ENCODE assay signal across 1 cellular context in the genomic region with DNA sequence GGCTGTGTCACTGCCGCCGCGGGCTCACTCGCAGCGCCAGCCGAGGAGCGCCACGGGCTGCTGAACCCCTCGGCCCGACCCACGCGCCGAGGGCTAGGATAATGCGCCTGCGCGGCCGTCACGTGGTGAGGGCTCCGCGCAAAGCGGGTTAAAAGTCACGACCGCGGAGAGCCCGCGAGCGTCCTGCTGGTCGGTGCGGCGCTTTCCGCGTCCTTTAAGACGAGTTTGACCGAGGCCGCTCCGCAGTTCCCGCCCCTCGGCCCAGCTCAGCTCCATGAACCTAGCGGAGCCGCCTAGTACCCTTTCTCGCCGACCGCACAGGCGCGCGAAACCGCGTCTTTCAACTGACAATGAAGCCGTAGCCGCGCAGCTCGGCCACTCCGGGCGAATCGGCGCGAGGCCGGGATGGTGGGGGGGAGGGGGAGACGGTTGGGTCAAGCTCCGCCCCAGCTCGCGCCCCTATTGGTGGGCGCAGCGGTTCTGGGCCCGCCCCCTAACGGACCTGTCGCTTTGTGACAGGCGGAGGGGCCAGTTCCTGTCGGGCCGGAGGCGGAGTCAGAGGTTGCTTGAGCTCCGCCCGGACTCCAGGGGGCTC.
TF ChIP-seq lines count a peak whose summit lies in the region.

No MANE protein-coding gene starts in this region.

TF ChIP-seq in WTC11, 78 proteins besides CTCF, POLR2A, EP300 and RAD21 (continued from another document and continues in another):
- TF ChIP-seq, protein P1, sequence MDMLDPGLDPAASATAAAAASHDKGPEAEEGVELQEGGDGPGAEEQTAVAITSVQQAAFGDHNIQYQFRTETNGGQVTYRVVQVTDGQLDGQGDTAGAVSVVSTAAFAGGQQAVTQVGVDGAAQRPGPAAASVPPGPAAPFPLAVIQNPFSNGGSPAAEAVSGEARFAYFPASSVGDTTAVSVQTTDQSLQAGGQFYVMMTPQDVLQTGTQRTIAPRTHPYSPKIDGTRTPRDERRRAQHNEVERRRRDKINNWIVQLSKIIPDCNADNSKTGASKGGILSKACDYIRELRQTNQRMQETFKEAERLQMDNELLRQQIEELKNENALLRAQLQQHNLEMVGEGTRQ (CRISPR knock-in tag; IDR thresholded peaks at IDR 0.05): peak; percentile 94
- TF ChIP-seq NFATC4 (CRISPR knock-in tag; IDR thresholded peaks at IDR 0.05) (no peak), TCF7 (CRISPR knock-in tag; IDR thresholded peaks at IDR 0.05; ENCODE audit: low read depth) (no peak), ZNF671 (CRISPR knock-in tag; IDR thresholded peaks at IDR 0.05) (no peak), ETV6 (CRISPR knock-in tag; IDR thresholded peaks at IDR 0.05) (peak; percentile 70; the same call in 1 of the 2 replicates), NR2C2 (CRISPR knock-in tag; IDR thresholded peaks at IDR 0.05) (no peak), ZNF232 (CRISPR knock-in tag; IDR thresholded peaks at IDR 0.05) (no peak), ZNF121 (CRISPR knock-in tag; IDR thresholded peaks at IDR 0.05) (no peak), CBFB (CRISPR knock-in tag; IDR thresholded peaks at IDR 0.05; ENCODE audit: low read depth) (no peak), ZBTB21 (CRISPR knock-in tag; IDR thresholded peaks at IDR 0.05; ENCODE audit: borderline replicate concordance) (no peak), MYBL2 (CRISPR knock-in tag; IDR thresholded peaks at IDR 0.05) (peak; percentile 93), ZNF396 (CRISPR knock-in tag; IDR thresholded peaks at IDR 0.05; ENCODE audit: borderline replicate concordance) (no peak), NFYB (CRISPR knock-in tag; conservative IDR thresholded peaks at IDR 0.05; ENCODE audit: low read depth) (peak; percentile 72), TEAD1 (CRISPR knock-in tag; IDR thresholded peaks at IDR 0.05) (peak; percentile 67), ATF1 (CRISPR knock-in tag; IDR thresholded peaks at IDR 0.05) (no peak), NR3C1 (CRISPR knock-in tag; conservative IDR thresholded peaks at IDR 0.05; ENCODE audit: low read depth) (no peak), NR1H2 (CRISPR knock-in tag; IDR thresholded peaks at IDR 0.05) (no peak)
- TF ChIP-seq, protein P2, sequence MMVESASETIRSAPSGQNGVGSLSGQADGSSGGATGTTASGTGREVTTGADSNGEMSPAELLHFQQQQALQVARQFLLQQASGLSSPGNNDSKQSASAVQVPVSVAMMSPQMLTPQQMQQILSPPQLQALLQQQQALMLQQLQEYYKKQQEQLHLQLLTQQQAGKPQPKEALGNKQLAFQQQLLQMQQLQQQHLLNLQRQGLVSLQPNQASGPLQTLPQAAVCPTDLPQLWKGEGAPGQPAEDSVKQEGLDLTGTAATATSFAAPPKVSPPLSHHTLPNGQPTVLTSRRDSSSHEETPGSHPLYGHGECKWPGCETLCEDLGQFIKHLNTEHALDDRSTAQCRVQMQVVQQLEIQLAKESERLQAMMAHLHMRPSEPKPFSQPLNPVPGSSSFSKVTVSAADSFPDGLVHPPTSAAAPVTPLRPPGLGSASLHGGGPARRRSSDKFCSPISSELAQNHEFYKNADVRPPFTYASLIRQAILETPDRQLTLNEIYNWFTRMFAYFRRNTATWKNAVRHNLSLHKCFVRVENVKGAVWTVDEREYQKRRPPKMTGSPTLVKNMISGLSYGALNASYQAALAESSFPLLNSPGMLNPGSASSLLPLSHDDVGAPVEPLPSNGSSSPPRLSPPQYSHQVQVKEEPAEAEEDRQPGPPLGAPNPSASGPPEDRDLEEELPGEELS (CRISPR knock-in tag; IDR thresholded peaks at IDR 0.05): peak; percentile 81
- TF ChIP-seq, protein P3, sequence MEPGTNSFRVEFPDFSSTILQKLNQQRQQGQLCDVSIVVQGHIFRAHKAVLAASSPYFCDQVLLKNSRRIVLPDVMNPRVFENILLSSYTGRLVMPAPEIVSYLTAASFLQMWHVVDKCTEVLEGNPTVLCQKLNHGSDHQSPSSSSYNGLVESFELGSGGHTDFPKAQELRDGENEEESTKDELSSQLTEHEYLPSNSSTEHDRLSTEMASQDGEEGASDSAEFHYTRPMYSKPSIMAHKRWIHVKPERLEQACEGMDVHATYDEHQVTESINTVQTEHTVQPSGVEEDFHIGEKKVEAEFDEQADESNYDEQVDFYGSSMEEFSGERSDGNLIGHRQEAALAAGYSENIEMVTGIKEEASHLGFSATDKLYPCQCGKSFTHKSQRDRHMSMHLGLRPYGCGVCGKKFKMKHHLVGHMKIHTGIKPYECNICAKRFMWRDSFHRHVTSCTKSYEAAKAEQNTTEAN (CRISPR knock-in tag; IDR thresholded peaks at IDR 0.05): peak; percentile 22; the same call in 1 of the 2 replicates
- TF ChIP-seq, protein P4, sequence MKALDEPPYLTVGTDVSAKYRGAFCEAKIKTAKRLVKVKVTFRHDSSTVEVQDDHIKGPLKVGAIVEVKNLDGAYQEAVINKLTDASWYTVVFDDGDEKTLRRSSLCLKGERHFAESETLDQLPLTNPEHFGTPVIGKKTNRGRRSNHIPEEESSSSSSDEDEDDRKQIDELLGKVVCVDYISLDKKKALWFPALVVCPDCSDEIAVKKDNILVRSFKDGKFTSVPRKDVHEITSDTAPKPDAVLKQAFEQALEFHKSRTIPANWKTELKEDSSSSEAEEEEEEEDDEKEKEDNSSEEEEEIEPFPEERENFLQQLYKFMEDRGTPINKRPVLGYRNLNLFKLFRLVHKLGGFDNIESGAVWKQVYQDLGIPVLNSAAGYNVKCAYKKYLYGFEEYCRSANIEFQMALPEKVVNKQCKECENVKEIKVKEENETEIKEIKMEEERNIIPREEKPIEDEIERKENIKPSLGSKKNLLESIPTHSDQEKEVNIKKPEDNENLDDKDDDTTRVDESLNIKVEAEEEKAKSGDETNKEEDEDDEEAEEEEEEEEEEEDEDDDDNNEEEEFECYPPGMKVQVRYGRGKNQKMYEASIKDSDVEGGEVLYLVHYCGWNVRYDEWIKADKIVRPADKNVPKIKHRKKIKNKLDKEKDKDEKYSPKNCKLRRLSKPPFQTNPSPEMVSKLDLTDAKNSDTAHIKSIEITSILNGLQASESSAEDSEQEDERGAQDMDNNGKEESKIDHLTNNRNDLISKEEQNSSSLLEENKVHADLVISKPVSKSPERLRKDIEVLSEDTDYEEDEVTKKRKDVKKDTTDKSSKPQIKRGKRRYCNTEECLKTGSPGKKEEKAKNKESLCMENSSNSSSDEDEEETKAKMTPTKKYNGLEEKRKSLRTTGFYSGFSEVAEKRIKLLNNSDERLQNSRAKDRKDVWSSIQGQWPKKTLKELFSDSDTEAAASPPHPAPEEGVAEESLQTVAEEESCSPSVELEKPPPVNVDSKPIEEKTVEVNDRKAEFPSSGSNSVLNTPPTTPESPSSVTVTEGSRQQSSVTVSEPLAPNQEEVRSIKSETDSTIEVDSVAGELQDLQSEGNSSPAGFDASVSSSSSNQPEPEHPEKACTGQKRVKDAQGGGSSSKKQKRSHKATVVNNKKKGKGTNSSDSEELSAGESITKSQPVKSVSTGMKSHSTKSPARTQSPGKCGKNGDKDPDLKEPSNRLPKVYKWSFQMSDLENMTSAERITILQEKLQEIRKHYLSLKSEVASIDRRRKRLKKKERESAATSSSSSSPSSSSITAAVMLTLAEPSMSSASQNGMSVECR (CRISPR knock-in tag; IDR thresholded peaks at IDR 0.05; ENCODE audit: borderline replicate concordance): peak; percentile 79
- TF ChIP-seq, protein P5, sequence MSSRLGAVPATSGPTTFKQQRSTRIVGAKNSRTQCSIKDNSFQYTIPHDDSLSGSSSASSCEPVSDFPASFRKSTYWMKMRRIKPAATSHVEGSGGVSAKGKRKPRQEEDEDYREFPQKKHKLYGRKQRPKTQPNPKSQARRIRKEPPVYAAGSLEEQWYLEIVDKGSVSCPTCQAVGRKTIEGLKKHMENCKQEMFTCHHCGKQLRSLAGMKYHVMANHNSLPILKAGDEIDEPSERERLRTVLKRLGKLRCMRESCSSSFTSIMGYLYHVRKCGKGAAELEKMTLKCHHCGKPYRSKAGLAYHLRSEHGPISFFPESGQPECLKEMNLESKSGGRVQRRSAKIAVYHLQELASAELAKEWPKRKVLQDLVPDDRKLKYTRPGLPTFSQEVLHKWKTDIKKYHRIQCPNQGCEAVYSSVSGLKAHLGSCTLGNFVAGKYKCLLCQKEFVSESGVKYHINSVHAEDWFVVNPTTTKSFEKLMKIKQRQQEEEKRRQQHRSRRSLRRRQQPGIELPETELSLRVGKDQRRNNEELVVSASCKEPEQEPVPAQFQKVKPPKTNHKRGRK (CRISPR knock-in tag; IDR thresholded peaks at IDR 0.05; ENCODE audit: borderline replicate concordance): no peak
- TF ChIP-seq, protein P6, sequence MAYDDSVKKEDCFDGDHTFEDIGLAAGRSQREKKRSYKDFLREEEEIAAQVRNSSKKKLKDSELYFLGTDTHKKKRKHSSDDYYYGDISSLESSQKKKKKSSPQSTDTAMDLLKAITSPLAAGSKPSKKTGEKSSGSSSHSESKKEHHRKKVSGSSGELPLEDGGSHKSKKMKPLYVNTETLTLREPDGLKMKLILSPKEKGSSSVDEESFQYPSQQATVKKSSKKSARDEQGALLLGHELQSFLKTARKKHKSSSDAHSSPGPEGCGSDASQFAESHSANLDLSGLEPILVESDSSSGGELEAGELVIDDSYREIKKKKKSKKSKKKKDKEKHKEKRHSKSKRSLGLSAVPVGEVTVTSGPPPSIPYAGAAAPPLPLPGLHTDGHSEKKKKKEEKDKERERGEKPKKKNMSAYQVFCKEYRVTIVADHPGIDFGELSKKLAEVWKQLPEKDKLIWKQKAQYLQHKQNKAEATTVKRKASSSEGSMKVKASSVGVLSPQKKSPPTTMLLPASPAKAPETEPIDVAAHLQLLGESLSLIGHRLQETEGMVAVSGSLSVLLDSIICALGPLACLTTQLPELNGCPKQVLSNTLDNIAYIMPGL (CRISPR knock-in tag; IDR thresholded peaks at IDR 0.05): peak; percentile 71; the same call in 1 of the 2 replicates
- TF ChIP-seq, protein P7, sequence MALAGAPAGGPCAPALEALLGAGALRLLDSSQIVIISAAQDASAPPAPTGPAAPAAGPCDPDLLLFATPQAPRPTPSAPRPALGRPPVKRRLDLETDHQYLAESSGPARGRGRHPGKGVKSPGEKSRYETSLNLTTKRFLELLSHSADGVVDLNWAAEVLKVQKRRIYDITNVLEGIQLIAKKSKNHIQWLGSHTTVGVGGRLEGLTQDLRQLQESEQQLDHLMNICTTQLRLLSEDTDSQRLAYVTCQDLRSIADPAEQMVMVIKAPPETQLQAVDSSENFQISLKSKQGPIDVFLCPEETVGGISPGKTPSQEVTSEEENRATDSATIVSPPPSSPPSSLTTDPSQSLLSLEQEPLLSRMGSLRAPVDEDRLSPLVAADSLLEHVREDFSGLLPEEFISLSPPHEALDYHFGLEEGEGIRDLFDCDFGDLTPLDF (CRISPR knock-in tag; IDR thresholded peaks at IDR 0.05): peak; percentile 90
- TF ChIP-seq, protein P8, sequence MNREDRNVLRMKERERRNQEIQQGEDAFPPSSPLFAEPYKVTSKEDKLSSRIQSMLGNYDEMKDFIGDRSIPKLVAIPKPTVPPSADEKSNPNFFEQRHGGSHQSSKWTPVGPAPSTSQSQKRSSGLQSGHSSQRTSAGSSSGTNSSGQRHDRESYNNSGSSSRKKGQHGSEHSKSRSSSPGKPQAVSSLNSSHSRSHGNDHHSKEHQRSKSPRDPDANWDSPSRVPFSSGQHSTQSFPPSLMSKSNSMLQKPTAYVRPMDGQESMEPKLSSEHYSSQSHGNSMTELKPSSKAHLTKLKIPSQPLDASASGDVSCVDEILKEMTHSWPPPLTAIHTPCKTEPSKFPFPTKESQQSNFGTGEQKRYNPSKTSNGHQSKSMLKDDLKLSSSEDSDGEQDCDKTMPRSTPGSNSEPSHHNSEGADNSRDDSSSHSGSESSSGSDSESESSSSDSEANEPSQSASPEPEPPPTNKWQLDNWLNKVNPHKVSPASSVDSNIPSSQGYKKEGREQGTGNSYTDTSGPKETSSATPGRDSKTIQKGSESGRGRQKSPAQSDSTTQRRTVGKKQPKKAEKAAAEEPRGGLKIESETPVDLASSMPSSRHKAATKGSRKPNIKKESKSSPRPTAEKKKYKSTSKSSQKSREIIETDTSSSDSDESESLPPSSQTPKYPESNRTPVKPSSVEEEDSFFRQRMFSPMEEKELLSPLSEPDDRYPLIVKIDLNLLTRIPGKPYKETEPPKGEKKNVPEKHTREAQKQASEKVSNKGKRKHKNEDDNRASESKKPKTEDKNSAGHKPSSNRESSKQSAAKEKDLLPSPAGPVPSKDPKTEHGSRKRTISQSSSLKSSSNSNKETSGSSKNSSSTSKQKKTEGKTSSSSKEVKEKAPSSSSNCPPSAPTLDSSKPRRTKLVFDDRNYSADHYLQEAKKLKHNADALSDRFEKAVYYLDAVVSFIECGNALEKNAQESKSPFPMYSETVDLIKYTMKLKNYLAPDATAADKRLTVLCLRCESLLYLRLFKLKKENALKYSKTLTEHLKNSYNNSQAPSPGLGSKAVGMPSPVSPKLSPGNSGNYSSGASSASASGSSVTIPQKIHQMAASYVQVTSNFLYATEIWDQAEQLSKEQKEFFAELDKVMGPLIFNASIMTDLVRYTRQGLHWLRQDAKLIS (CRISPR knock-in tag; IDR thresholded peaks at IDR 0.05; ENCODE audit: borderline replicate concordance): peak; percentile 90
- TF ChIP-seq, protein P9, sequence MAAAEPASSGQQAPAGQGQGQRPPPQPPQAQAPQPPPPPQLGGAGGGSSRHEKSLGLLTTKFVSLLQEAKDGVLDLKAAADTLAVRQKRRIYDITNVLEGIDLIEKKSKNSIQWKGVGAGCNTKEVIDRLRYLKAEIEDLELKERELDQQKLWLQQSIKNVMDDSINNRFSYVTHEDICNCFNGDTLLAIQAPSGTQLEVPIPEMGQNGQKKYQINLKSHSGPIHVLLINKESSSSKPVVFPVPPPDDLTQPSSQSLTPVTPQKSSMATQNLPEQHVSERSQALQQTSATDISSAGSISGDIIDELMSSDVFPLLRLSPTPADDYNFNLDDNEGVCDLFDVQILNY (CRISPR knock-in tag; IDR thresholded peaks at IDR 0.05): peak; percentile 95
- TF ChIP-seq, protein P10, sequence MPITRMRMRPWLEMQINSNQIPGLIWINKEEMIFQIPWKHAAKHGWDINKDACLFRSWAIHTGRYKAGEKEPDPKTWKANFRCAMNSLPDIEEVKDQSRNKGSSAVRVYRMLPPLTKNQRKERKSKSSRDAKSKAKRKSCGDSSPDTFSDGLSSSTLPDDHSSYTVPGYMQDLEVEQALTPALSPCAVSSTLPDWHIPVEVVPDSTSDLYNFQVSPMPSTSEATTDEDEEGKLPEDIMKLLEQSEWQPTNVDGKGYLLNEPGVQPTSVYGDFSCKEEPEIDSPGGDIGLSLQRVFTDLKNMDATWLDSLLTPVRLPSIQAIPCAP (CRISPR knock-in tag; IDR thresholded peaks at IDR 0.05): peak; percentile 80; the same call in 1 of the 2 replicates
